In genomic region chr1:203406446-203407045, GRCh38 we compare ENCODE assay signal across 15 cellular contexts. TPM values are rescaled to one million over a fixed set of nuclear protein-coding genes. Genes with fewer than 3 reads are reported as not detected.
DNase-seq lines count a peak whose midpoint lies in the region; ATAC-seq, FAIRE-seq and TF ChIP-seq lines count a peak whose summit lies in the region.
"Had no signal": no experiment of that assay in that cellular context is flagged by ENCODE, and none has a peak within 500 bp of the region (broad histone marks: within the 10 kb centered on the region; RNA-seq: fewer than 3 reads in every experiment).

No MANE protein-coding gene starts in this region.

- intact Hi-C loops in left cardiac atrium (cut with DNase I): no loop called here
- intact Hi-C loops in HepG2 (cut with micrococcal nuclease; ENCODE audit: unreplicated experiment): no loop called here

- H3K27me3 ChIP-seq in osteoblast (ENCODE audit: insufficient read depth, low read length) (no peaks in the 10 kb centered on the region), HepG2 (ENCODE audit: control insufficient read depth in 1 of 2, insufficient read depth in 2 of 2, low read length in 2 of 2) (peaks cover 0 to 15% of the 10 kb centered on the region in 2 experiments; a peak in 2 of 5 replicates)
- H3K27me3 ChIP-seq: SJSA1 had no signal

- FAIRE-seq in HepG2 (lab: Jason Lieb, UNC): no peak
- FAIRE-seq: colon, GM18507 had no signal

- H3K36me3 ChIP-seq in osteoblast (ENCODE audit: insufficient read depth, low read length) (no peaks in the 10 kb centered on the region), HepG2 (replicated peaks in 1 of 2; ENCODE audit: control insufficient read depth in 1 of 2, insufficient read depth in 2 of 2, low read length in 2 of 2) (no peaks in the 10 kb centered on the region)
- H3K36me3 ChIP-seq: SJSA1 had no signal

- H3K4me2 ChIP-seq in osteoblast (ENCODE audit: insufficient read depth, low read length) (no peak overlapping the region), HepG2 (ENCODE audit: low read depth, low read length) (no peak overlapping the region)

- H2AFZ ChIP-seq in osteoblast (ENCODE audit: low read length) (peak overlapping the region; percentile 94), HepG2 (ENCODE audit: low read length) (no peak overlapping the region)

- TF ChIP-seq RAD21 in HepG2 (CRISPR knock-in tag; IDR thresholded peaks at IDR 0.05): no peak

- H3K79me2 ChIP-seq in osteoblast (ENCODE audit: insufficient read depth, low read length) (no peaks in the 10 kb centered on the region), HepG2 (ENCODE audit: insufficient read depth, low read length) (no peaks in the 10 kb centered on the region)

- CTCF ChIA-PET in HepG2 (lab: Yijun Ruan, JAX; ENCODE audit: low intra/inter-chr PET ratio, low total read pairs): no interaction called here

- H3K9me3 ChIP-seq in osteoblast (ENCODE audit: low read depth, low read length): no peaks in the 10 kb centered on the region
- no peaks in the 10 kb centered on the region for H3K9me3 ChIP-seq in HepG2 (ENCODE audit: low read length)
- H3K9me3 ChIP-seq: SJSA1 had no signal

- H3K27ac ChIP-seq in osteoblast (ENCODE audit: low read depth, low read length) (peak overlapping the region; percentile 17), HepG2 (ENCODE audit: extremely low read length, insufficient read depth, low read length) (no peak overlapping the region)
- H3K27ac ChIP-seq: SJSA1 had no signal

- peak; percentile 64 to 70 for ATAC-seq in left cardiac atrium
- no peak for ATAC-seq in HepG2
- ATAC-seq: activated naive CD4-positive, alpha-beta T cell treated with anti-CD3 and anti-CD28 coated beads, Interleukin-2, amount 50 U/mL, for 72 hours had no signal

- DNase-seq in cerebellum (ENCODE audit: low spot score) (peak; percentile 20), left cardiac atrium (peak; percentile 76), osteoblast (ENCODE audit: insufficient read length, low spot score, missing footprints) (peak; percentile 80), ureter (ENCODE audit: low spot score) (peak; percentile 73), retina (no peak), HepG2 (ENCODE audit: low spot score) (no peak), NCI-H1105 treated with DMSO at 0.1 percent for 48 hours (lab: John Stamatoyannopoulos, UW) (no peak)
- DNase-seq in activated CD4-positive, alpha-beta T cell treated with anti-CD3 and anti-CD28 coated beads for 1 hour: no peak
- DNase-seq: CD4-positive, CD25-positive, alpha-beta regulatory T cell; NCI-H187 treated with DMSO at 0.1 percent for 48 hours had no signal

- no TSS peak for BruUV-seq in HepG2 (replicated peaks; lab: Mats Ljungman, UMichigan)

- TF ChIP-seq CTCF in osteoblast (IDR thresholded peaks at IDR 0.05; ENCODE audit: extremely low read depth, low read depth, low read length) (no peak), HepG2 (CRISPR knock-in tag; IDR thresholded peaks at IDR 0.05) (no peak)

- in situ Hi-C loops in HepG2 (cut with HindIII; ENCODE audit: extremely low pct_ligation_motif_present, low pct_unique_long_range_greater_than_20kb): no loop called here

- no peaks in the 10 kb centered on the region for H4K20me1 ChIP-seq in osteoblast (ENCODE audit: insufficient read depth, low read length)
- H4K20me1 ChIP-seq in HepG2 (ENCODE audit: insufficient read depth, low read length): no peaks in the 10 kb centered on the region

- no peak overlapping the region for H3K4me3 ChIP-seq in osteoblast (ENCODE audit: insufficient read depth, low read length)
- no peak overlapping the region for H3K4me3 ChIP-seq in HepG2 (replicated peaks in 1 of 3; ENCODE audit: insufficient read depth in 1 of 3, low read depth in 2 of 3, low read length in 3 of 3)
- H3K4me3 ChIP-seq: SJSA1 had no signal

- POLR2A ChIA-PET in HepG2 (lab: Yijun Ruan, JAX): no interaction called here

- H3K4me1 ChIP-seq in osteoblast (ENCODE audit: insufficient read depth, low read length) (peaks cover 25% of the 10 kb centered on the region), HepG2 (ENCODE audit: insufficient read depth, low read length) (no peaks in the 10 kb centered on the region)

- no peak for TF ChIP-seq EP300 in HepG2 (IDR thresholded peaks at IDR 0.05; ENCODE audit: low read depth in 2 of 2, low read length in 2 of 2)
- no peak for TF ChIP-seq EP300 in HepG2 (CRISPR knock-in tag; IDR thresholded peaks at IDR 0.05; ENCODE audit: borderline replicate concordance)

- H3K9ac ChIP-seq in HepG2 (ENCODE audit: insufficient read depth, low read depth, low read length): no peak overlapping the region

- TF ChIP-seq POLR2A in HepG2 (IDR thresholded peaks at IDR 0.05; ENCODE audit: insufficient read depth in 1 of 2, low read depth in 2 of 2, low read length in 2 of 2): no peak

- 37% methylated on average over 7 of the region's 7 CpGs for WGBS in HepG2 (ENCODE audit: low lambda C conversion rate)

TF ChIP-seq in HepG2, 621 proteins besides CTCF, POLR2A, EP300 and RAD21 (continues in another document):
- no peak for TF ChIP-seq ZNF501 (CRISPR knock-in tag; IDR thresholded peaks at IDR 0.05)
- no peak for TF ChIP-seq MXD1 (CRISPR knock-in tag; IDR thresholded peaks at IDR 0.05)
- no peak for TF ChIP-seq MYPOP (CRISPR knock-in tag; IDR thresholded peaks at IDR 0.05)
- TF ChIP-seq ZNF446 (CRISPR knock-in tag; IDR thresholded peaks at IDR 0.05): no peak
- no peak for TF ChIP-seq ISX (CRISPR knock-in tag; conservative IDR thresholded peaks at IDR 0.05)
- no peak for TF ChIP-seq ZNF552 (CRISPR knock-in tag; IDR thresholded peaks at IDR 0.05; ENCODE audit: borderline replicate concordance)
- no peak for TF ChIP-seq DDIT3 (CRISPR knock-in tag; IDR thresholded peaks at IDR 0.05)
- TF ChIP-seq ZNF33B (CRISPR knock-in tag; IDR thresholded peaks at IDR 0.05): no peak
- TF ChIP-seq MIER3 (CRISPR knock-in tag; IDR thresholded peaks at IDR 0.05; ENCODE audit: borderline replicate concordance): no peak

RNA-seq across cellular contexts. Expression of gene FMOD, which starts 55.6 kb away (rescaled TPM):
- total RNA-seq in cerebellum: 1.6 TPM
- total RNA-seq in left cardiac atrium: 10 to 100 TPM; 33.3 to 51.6 TPM
- 2.9 and 5.9 TPM in 2 replicates for total RNA-seq in osteoblast
- 59.0 TPM for total RNA-seq in ureter
- not detected in 2 replicates for total RNA-seq in HepG2 (2016; rRNA removed; fragmentation: Illumina TruSeq; extraction: Trizol)
- not detected in 2 replicates for total RNA-seq in HepG2 (2016; cell fraction: cytosol; rRNA removed; fragmentation: Illumina TruSeq; extraction: Trizol; ENCODE audit: low read depth)
- total RNA-seq in HepG2 (2016; cell fraction: insoluble cytoplasmic fraction; rRNA removed; fragmentation: Illumina TruSeq; extraction: Trizol): not detected in 2 replicates
- not detected in 2 replicates for total RNA-seq in HepG2 (2016; cell fraction: membrane; rRNA removed; fragmentation: Illumina TruSeq; extraction: Trizol)
- total RNA-seq in HepG2 (2016; cell fraction: nucleus; rRNA removed; fragmentation: Illumina TruSeq; extraction: Trizol): not detected in 2 replicates
- polyA plus RNA-seq in HepG2 (2011; rRNA removed): 0.04 and 0.08 TPM in 2 replicates
- 0.08 TPM in 2 replicates for polyA plus RNA-seq in HepG2 (2011; cell fraction: cytosol; rRNA removed)
- polyA plus RNA-seq in HepG2 (2011; cell fraction: nucleus; rRNA removed): not detected in 2 replicates
- polyA plus RNA-seq in HepG2 (2012): not detected in 2 replicates
- not detected in 2 replicates for polyA plus RNA-seq in HepG2 (2016; cell fraction: cytosol; fragmentation: Illumina TruSeq; extraction: Trizol; ENCODE audit: low read depth)
- not detected in 2 replicates for polyA plus RNA-seq in HepG2 (2016; cell fraction: insoluble cytoplasmic fraction; fragmentation: Illumina TruSeq; extraction: Trizol; ENCODE audit: low read depth)
- polyA plus RNA-seq in HepG2 (2016; cell fraction: membrane; fragmentation: Illumina TruSeq; extraction: Trizol; ENCODE audit: low read depth): not detected in 2 replicates
- not detected in 2 replicates for polyA plus RNA-seq in HepG2 (2016; cell fraction: nucleus; fragmentation: Illumina TruSeq; extraction: Trizol; ENCODE audit: insufficient read depth, low read depth)
- not detected in 2 replicates for polyA minus RNA-seq in HepG2 (2011; rRNA and poly(A)+ RNA removed; ENCODE audit: low replicate concordance)
- not detected in 2 replicates for polyA minus RNA-seq in HepG2 (2011; cell fraction: cytosol; rRNA and poly(A)+ RNA removed)
- not detected in 2 replicates for polyA minus RNA-seq in HepG2 (2011; cell fraction: nucleus; rRNA and poly(A)+ RNA removed)
- total RNA-seq: CD4-positive, CD25-positive, alpha-beta regulatory T cell; G401 had no signal
- polyA plus RNA-seq: CD4-positive, CD25-positive, alpha-beta regulatory T cell had no signal

Comparison
In these comparisons a context has a peak if more than half of its experiments do, and no peak if none do; other contexts are left out.
1. DNase-seq: peak in cerebellum (single experiment), left cardiac atrium (single experiment), osteoblast (single experiment) and ureter (single experiment); none in retina (single experiment), HepG2 (single experiment), activated CD4-positive, alpha-beta T cell treated with anti-CD3 and anti-CD28 coated beads for 1 hour (single experiment) and NCI-H1105 treated with DMSO at 0.1 percent for 48 hours (single experiment).